In the genomic region with DNA sequence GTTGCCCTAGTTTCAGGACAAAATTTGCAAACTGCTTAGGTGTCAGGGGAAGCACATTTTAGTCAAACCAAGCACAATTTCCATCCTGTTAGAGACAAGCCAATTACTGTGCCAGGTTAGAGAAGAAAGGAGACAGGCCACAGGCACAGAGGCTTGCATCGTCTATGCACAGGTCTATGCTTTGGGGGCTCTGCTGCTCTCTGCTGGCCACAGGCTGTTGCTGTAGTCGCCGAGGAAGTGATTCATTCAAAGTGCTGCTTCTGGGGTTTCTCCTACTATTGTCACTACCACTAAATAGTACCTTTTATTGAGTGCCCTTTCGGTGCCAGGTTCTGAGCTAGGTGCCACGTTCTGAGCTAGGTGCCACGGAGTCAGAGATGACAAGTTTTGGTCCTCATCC, we compare ENCODE assay signal across 9 cellular contexts. TPM values are rescaled to one million over a fixed set of nuclear protein-coding genes. Genes with fewer than 3 reads are reported as not detected.
A peak's percentile ranks its signal among the peaks of the same experiment; 100 is the strongest.
DNase-seq lines count a peak whose midpoint lies in the region; ATAC-seq, FAIRE-seq and TF ChIP-seq lines count a peak whose summit lies in the region.
"Had no signal": no experiment of that assay in that cellular context is flagged by ENCODE, and none has a peak within 500 bp of the region (broad histone marks: within the 10 kb centered on the region; RNA-seq: fewer than 3 reads in every experiment).

No MANE protein-coding gene starts in this region.

- ATAC-seq in GM21390 (IDR thresholded peaks at IDR 0.05; ENCODE audit: unreplicated experiment) (peak; percentile 97), foreskin keratinocyte (peak; percentile 96)

- no peak overlapping the region for H4K12ac ChIP-seq in trophoblast cell (ENCODE audit: low read depth, low read length)

- H2BK120ac ChIP-seq in trophoblast cell (ENCODE audit: insufficient read depth, low read length, poor library complexity), result no peak overlapping the region

- no peak overlapping the region for H3K9ac ChIP-seq in trophoblast cell (ENCODE audit: low read length)

- no peak overlapping the region for H2BK5ac ChIP-seq in trophoblast cell (ENCODE audit: low read depth, low read length, poor library complexity)

- H3K36me3 ChIP-seq in trophoblast cell (ENCODE audit: control insufficient read depth in 1 of 2, insufficient read depth in 2 of 2, low read length in 2 of 2), result no peaks in the 10 kb centered on the region

- no peak overlapping the region for H4K8ac ChIP-seq in trophoblast cell (ENCODE audit: low read depth, low read length)

- no peak overlapping the region for H2AFZ ChIP-seq in trophoblast cell (ENCODE audit: insufficient read depth, low read length, poor library complexity)

- DNase-seq in DMS53 (lab: John Stamatoyannopoulos, UW), result peak; percentile 79
- DNase-seq in HTR-8/SVneo (ENCODE audit: insufficient read length, low spot score), result peak; percentile 5
- DNase-seq in RKO (ENCODE audit: low spot score), result peak; percentile 79
- DNase-seq in activated T-helper 9 cell treated with anti-CD3 and anti-CD28 coated beads, Interleukin-2, amount 50 U/mL, for 16 hours (ENCODE audit: low read depth), result peak; percentile 54
- DNase-seq in foreskin keratinocyte, result peak in 1 of 2 donors; percentile 19
- peak; percentile 33 to 59 for DNase-seq in trophoblast cell
- DNase-seq in ureter (ENCODE audit: low spot score), result peak; percentile 64

- no CpG with 5 or more reads among the region's 6 CpGs for WGBS in trophoblast cell (ENCODE audit: extremely low coverage, insufficient coverage, insufficient read length)

- H3K4me1 ChIP-seq in foreskin keratinocyte, result no peaks in the 10 kb centered on the region
- no peaks in the 10 kb centered on the region for H3K4me1 ChIP-seq in trophoblast cell (ENCODE audit: control insufficient read depth in 1 of 2, insufficient read depth in 2 of 2, low read length in 2 of 2)

- no peak overlapping the region for H2BK12ac ChIP-seq in trophoblast cell (ENCODE audit: low read length)

- H4K91ac ChIP-seq in trophoblast cell (ENCODE audit: low read depth, low read length), result no peak overlapping the region

- no peak overlapping the region for H3K14ac ChIP-seq in trophoblast cell (ENCODE audit: low read length)

- peak; percentile 68 for TF ChIP-seq CTCF in foreskin keratinocyte (conservative IDR thresholded peaks at IDR 0.05)

- no peaks in the 10 kb centered on the region for H3K79me1 ChIP-seq in trophoblast cell (ENCODE audit: low read length)

- no peak overlapping the region for H3K4me2 ChIP-seq in trophoblast cell (ENCODE audit: low read length)

- H3K27me3 ChIP-seq in foreskin keratinocyte, result no peaks in the 10 kb centered on the region
- no peaks in the 10 kb centered on the region for H3K27me3 ChIP-seq in trophoblast cell (ENCODE audit: insufficient read depth, low read length)

- FAIRE-seq in HTR-8/SVneo (lab: Jason Lieb, UNC), result no peak
- FAIRE-seq: colon had no signal

- no peak overlapping the region for H2AK5ac ChIP-seq in trophoblast cell (ENCODE audit: low read length)

- H3K27ac ChIP-seq in foreskin keratinocyte, result no peak overlapping the region
- no peak overlapping the region for H3K27ac ChIP-seq in trophoblast cell (ENCODE audit: low read depth, low read length)

- H3K18ac ChIP-seq in trophoblast cell (ENCODE audit: low read length), result no peak overlapping the region

- H3K23ac ChIP-seq in trophoblast cell (ENCODE audit: low read length), result no peak overlapping the region

- no peak overlapping the region for H3K4ac ChIP-seq in trophoblast cell (ENCODE audit: low read depth, low read length)

- no peak overlapping the region for H3K4me3 ChIP-seq in trophoblast cell (ENCODE audit: low read depth, low read length)

- no peaks in the 10 kb centered on the region for H3K79me2 ChIP-seq in trophoblast cell (ENCODE audit: control insufficient read depth, insufficient read depth, low read length, poor library complexity)

- no peaks in the 10 kb centered on the region for H3K9me3 ChIP-seq in trophoblast cell (ENCODE audit: insufficient read depth, low read depth, low read length)

RNA-seq across cellular contexts. Expression of a gene that starts 45.5 kb away (rescaled TPM):
- total RNA-seq in foreskin keratinocyte (5.2 and 9.2 TPM in 2 replicates), ureter (85.6 TPM)
- polyA plus RNA-seq in foreskin keratinocyte, result 7.5 and 10.8 TPM in 2 replicates
- polyA plus RNA-seq in trophoblast cell (2013), result 171 and 188 TPM in 2 replicates
